In the genomic region with DNA sequence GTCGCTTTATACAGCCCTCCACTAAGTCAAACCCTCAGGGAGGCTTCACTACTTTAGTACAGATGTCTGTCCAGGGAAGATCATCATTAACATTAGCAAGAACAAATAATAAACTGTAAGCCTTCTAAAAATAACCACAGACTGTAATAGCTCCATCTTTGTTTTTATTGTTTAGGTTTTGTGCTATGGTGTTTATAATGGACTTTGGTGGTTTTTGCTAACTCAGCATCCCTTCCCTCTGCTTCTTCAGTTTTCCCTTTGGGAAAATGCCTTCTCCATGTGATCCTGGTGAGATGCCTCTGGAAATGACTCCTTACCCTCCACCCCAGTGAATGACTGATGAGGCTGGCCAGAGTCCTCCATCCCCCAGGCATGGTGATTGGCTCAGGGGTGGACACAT, we compare ENCODE assay signal across 14 cellular contexts.
"Had no signal": no experiment of that assay in that cellular context is flagged by ENCODE, and none has a peak within 500 bp of the region (broad histone marks: within the 10 kb centered on the region; RNA-seq: fewer than 3 reads in every experiment).

No MANE protein-coding gene starts in this region.

- H3K9me3 Mint-ChIP-seq: dendritic cell treated with granulocyte-macrophage colony-stimulating factor and Interleukin-4, amounts not matched to agents 40 ng/mL and 50 ng/mL, for 4 days; stimulated activated naive CD8-positive, alpha-beta T cell treated with anti-CD3 and anti-CD28 coated beads, Interleukin-15, amount 100 ng/mL, for 72 hours had no signal

- H3K27ac ChIP-seq: brain microvascular endothelial cell, left lung, testis, upper lobe of right lung had no signal

- H3K4me3 ChIP-seq: left lung, testis, upper lobe of right lung had no signal

- H3K36me3 ChIP-seq: brain microvascular endothelial cell, left lung, upper lobe of right lung had no signal

- H3K27me3 Mint-ChIP-seq: dendritic cell treated with granulocyte-macrophage colony-stimulating factor and Interleukin-4, amounts not matched to agents 40 ng/mL and 50 ng/mL, for 4 days; stimulated activated naive CD8-positive, alpha-beta T cell treated with anti-CD3 and anti-CD28 coated beads, Interleukin-15, amount 100 ng/mL, for 72 hours had no signal

- DNase-seq: activated CD4-positive, alpha-beta T cell treated with anti-CD3 and anti-CD28 coated beads for 48 hours; activated CD8-positive, alpha-beta memory T cell treated with anti-CD3 and anti-CD28 coated beads for 24 hours; activated naive CD4-positive, alpha-beta T cell treated with anti-CD3 and anti-CD28 coated beads, Interleukin-2, amount 50 U/mL, for 16 hours; brain microvascular endothelial cell; cerebellar nuclear complex; left lung; stimulated activated CD4-positive, alpha-beta T cell treated with anti-CD3 and anti-CD28 coated beads, Interleukin-15, amount 100 ng/mL, for 24 hours; stimulated activated CD4-positive, alpha-beta T cell treated with anti-CD3 and anti-CD28 coated beads, Interleukin-4, amount 100 ng/mL, for 24 hours; stimulated activated naive CD8-positive, alpha-beta T cell treated with anti-CD3 and anti-CD28 coated beads, Interleukin-15, amount 100 ng/mL, for 72 hours; testis; upper lobe of right lung had no signal

- ATAC-seq: esophagus mucosa; left lung; stimulated activated naive CD8-positive, alpha-beta T cell treated with anti-CD3 and anti-CD28 coated beads, Interleukin-15, amount 100 ng/mL, for 72 hours; upper lobe of right lung had no signal

- H3K27ac Mint-ChIP-seq: dendritic cell treated with granulocyte-macrophage colony-stimulating factor and Interleukin-4, amounts not matched to agents 40 ng/mL and 50 ng/mL, for 4 days; stimulated activated naive CD8-positive, alpha-beta T cell treated with anti-CD3 and anti-CD28 coated beads, Interleukin-15, amount 100 ng/mL, for 72 hours had no signal

- H3K9me3 ChIP-seq: left lung, testis, upper lobe of right lung had no signal

- H3K27me3 ChIP-seq: brain microvascular endothelial cell, left lung, testis, upper lobe of right lung had no signal

- H3K4me1 ChIP-seq: testis, upper lobe of right lung had no signal

- FAIRE-seq: islet of Langerhans had no signal

- H3K4me3 Mint-ChIP-seq: dendritic cell treated with granulocyte-macrophage colony-stimulating factor and Interleukin-4, amounts not matched to agents 40 ng/mL and 50 ng/mL, for 4 days; stimulated activated naive CD8-positive, alpha-beta T cell treated with anti-CD3 and anti-CD28 coated beads, Interleukin-15, amount 100 ng/mL, for 72 hours had no signal
